In the genomic region with DNA sequence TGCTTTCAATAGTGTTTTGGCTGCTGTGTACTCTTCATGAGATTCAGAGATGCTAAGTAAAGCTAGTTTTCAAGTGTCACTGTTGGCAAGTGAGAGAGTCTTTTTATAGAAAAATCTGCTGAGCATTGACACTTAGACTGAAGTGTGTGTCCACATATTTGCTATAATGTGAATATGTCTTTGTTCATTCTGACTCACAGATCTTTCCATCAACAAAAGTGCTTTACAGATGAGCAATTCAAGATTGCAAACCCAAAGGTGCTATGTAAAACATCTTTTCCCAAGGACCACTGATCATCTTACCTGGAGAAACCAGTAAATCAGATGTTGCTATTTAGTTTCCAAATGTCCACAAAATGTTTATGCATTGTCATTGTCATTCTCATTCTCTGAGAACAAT, we compare ENCODE assay signal across 34 cellular contexts.
DNase-seq lines count a peak whose midpoint lies in the region; ATAC-seq and TF ChIP-seq lines count a peak whose summit lies in the region.
"Had no signal": no experiment of that assay in that cellular context is flagged by ENCODE, and none has a peak within 500 bp of the region (broad histone marks: within the 10 kb centered on the region; RNA-seq: fewer than 3 reads in every experiment).

No MANE protein-coding gene starts in this region.

- TF ChIP-seq CTCF in mammary epithelial cell (conservative IDR thresholded peaks at IDR 0.05 in 1 of 2, IDR thresholded peaks at IDR 0.05 in 1 of 2; ENCODE audit: extremely low read depth in 1 of 2, insufficient read depth in 1 of 2, low read depth in 1 of 2, low read length in 2 of 2) (no peak), breast epithelium (IDR thresholded peaks at IDR 0.05) (no peak), RWPE2 (IDR thresholded peaks at IDR 0.05; ENCODE audit: poor library complexity, severe bottlenecking) (no peak), foreskin keratinocyte (conservative IDR thresholded peaks at IDR 0.05) (no peak)

- H3K27me3 ChIP-seq in mammary epithelial cell (ENCODE audit: insufficient read depth, low read length) (no peaks in the 10 kb centered on the region), breast epithelium (no peaks in the 10 kb centered on the region), RWPE2 (ENCODE audit: insufficient read depth, poor library complexity, severe bottlenecking) (no peaks in the 10 kb centered on the region), foreskin keratinocyte (no peaks in the 10 kb centered on the region)
- H3K27me3 ChIP-seq: adrenal gland, brain microvascular endothelial cell, neural progenitor cell, pancreas, Peyer's patch, upper lobe of left lung had no signal

- H3K4me1 ChIP-seq in mammary epithelial cell (ENCODE audit: insufficient read depth, low read length), result peaks cover 16% of the 10 kb centered on the region
- no peaks in the 10 kb centered on the region for H3K4me1 ChIP-seq in breast epithelium
- peaks cover 13% of the 10 kb centered on the region for H3K4me1 ChIP-seq in RWPE2 (ENCODE audit: insufficient read depth, poor library complexity, severe bottlenecking)
- H3K4me1 ChIP-seq in foreskin keratinocyte, result peaks cover 24% of the 10 kb centered on the region
- H3K4me1 ChIP-seq: adrenal gland, Caco-2, neural progenitor cell, pancreas, Peyer's patch, upper lobe of left lung had no signal

- in situ Hi-C loops in mammary epithelial cell (cut with MboI; ENCODE audit: low sequenced_read_pairs in 2 of 2), result no loop called here

- no peak overlapping the region for H2AFZ ChIP-seq in mammary epithelial cell (ENCODE audit: low read depth, low read length)

- H3K9me3 ChIP-seq in mammary epithelial cell (replicated peaks; ENCODE audit: insufficient read depth, low read length), result no peaks in the 10 kb centered on the region
- H3K9me3 ChIP-seq in breast epithelium, result no peaks in the 10 kb centered on the region
- H3K9me3 ChIP-seq in RWPE2 (ENCODE audit: severe bottlenecking), result no peaks in the 10 kb centered on the region
- no peaks in the 10 kb centered on the region for H3K9me3 ChIP-seq in T-helper 17 cell (ENCODE audit: control insufficient read depth, low read length, poor library complexity, severe bottlenecking)
- H3K9me3 ChIP-seq: adrenal gland, Caco-2, pancreas, Peyer's patch, upper lobe of left lung had no signal

- peak overlapping the region; percentile 20 for H3K4me2 ChIP-seq in mammary epithelial cell (ENCODE audit: insufficient read depth, low read depth, low read length)
- H3K4me2 ChIP-seq: neural progenitor cell had no signal

- H3K36me3 ChIP-seq in mammary epithelial cell (ENCODE audit: insufficient read depth, low read length) (no peaks in the 10 kb centered on the region), breast epithelium (no peaks in the 10 kb centered on the region), RWPE2 (ENCODE audit: low read depth) (no peaks in the 10 kb centered on the region)
- H3K36me3 ChIP-seq: adrenal gland, brain microvascular endothelial cell, neural progenitor cell, pancreas, Peyer's patch, upper lobe of left lung had no signal

- H3K36me3 Mint-ChIP-seq in T-helper 17 cell (ENCODE audit: low read depth), result no peaks in the 10 kb centered on the region
- H3K36me3 Mint-ChIP-seq: activated naive CD4-positive, alpha-beta T cell treated with anti-CD3 and anti-CD28 coated beads, Interleukin-2, amount 10 ng/mL, durations not matched to agents 7 days and 5 days; CD14-positive monocyte; neural progenitor cell; stimulated activated naive B cell treated with anti-CD40 and anti-IgM and Interleukin-4, amounts not matched to agents 10 μg/mL and 1 μg/mL and 100 μg/mL, for 72 hours had no signal

- ATAC-seq in RWPE2 (ENCODE audit: low read depth) (peak; percentile 71), foreskin keratinocyte (peak; percentile 78), T-helper 17 cell (no peak)
- ATAC-seq: activated CD8-positive, alpha-beta T cell treated with anti-CD3 and anti-CD28 coated beads for 36 hours; HepG2; left ventricle myocardium superior; pancreas; stimulated activated naive B cell treated with anti-CD40 and anti-IgM and Interleukin-4, amounts not matched to agents 10 μg/mL and 1 μg/mL and 100 μg/mL, for 72 hours had no signal

- dilution Hi-C loops in mammary epithelial cell (cut with HindIII; ENCODE audit: low sequenced_read_pairs), result no loop called here

- no peak overlapping the region for H3K4me3 Mint-ChIP-seq in T-helper 17 cell
- H3K4me3 Mint-ChIP-seq: activated CD8-positive, alpha-beta T cell treated with anti-CD3 and anti-CD28 coated beads for 36 hours; activated naive CD4-positive, alpha-beta T cell treated with anti-CD3 and anti-CD28 coated beads, Interleukin-2, amount 10 ng/mL, durations not matched to agents 7 days and 5 days; activated T-helper 1 cell treated with anti-CD3 and anti-CD28 coated beads, Interleukin-12 subunit alpha, Interleukin-12 subunit beta, Interleukin-2, Interleukin-4 antibody, amounts not matched to agents 30 ng/mL and 10 ng/mL and 1 ng/mL, durations not matched to agents 14 hours and 24 hours and 36 hours; CD14-positive monocyte; neural progenitor cell; stimulated activated naive B cell treated with anti-CD40 and anti-IgM and Interleukin-4, amounts not matched to agents 10 μg/mL and 1 μg/mL and 100 μg/mL, for 72 hours had no signal

- no peak for TF ChIP-seq POLR2A in breast epithelium (IDR thresholded peaks at IDR 0.05)

- CTCF ChIA-PET in mammary epithelial cell (lab: Charles Lee; ENCODE audit: low non-redundant PET), result no interaction called here

- no peaks in the 10 kb centered on the region for H4K20me1 ChIP-seq in mammary epithelial cell (ENCODE audit: insufficient read depth, low read length)

- intact Hi-C loops in mammary epithelial cell (cut with micrococcal nuclease), result no loop called here
- intact Hi-C loops in breast epithelium (cut with DNase I; ENCODE audit: low total_unique reads), result loop anchor here (10.0 kb wide), 1 partner anchor 1858 kb away; no protein-coding TSS in a partner anchor

- no peaks in the 10 kb centered on the region for H3K79me2 ChIP-seq in mammary epithelial cell (ENCODE audit: insufficient read depth, low read length)

- no peak overlapping the region for H3K4me3 ChIP-seq in mammary epithelial cell (replicated peaks in 1 of 3; ENCODE audit: insufficient read depth in 1 of 3, low read depth in 2 of 3, low read length in 3 of 3)
- H3K4me3 ChIP-seq in breast epithelium, result no peak overlapping the region
- no peak overlapping the region for H3K4me3 ChIP-seq in RWPE2 (ENCODE audit: severe bottlenecking)
- H3K4me3 ChIP-seq: adrenal gland, neural progenitor cell, pancreas, Peyer's patch, skin epidermis, upper lobe of left lung had no signal

- BruUV-seq in mammary epithelial cell (replicated peaks; lab: Mats Ljungman, UMichigan), result no TSS peak

- H3K27ac Mint-ChIP-seq in T-helper 17 cell, result no peak overlapping the region
- H3K27ac Mint-ChIP-seq: activated CD8-positive, alpha-beta T cell treated with anti-CD3 and anti-CD28 coated beads for 36 hours; activated naive CD4-positive, alpha-beta T cell treated with anti-CD3 and anti-CD28 coated beads, Interleukin-2, amount 10 ng/mL, durations not matched to agents 7 days and 5 days; activated T-helper 1 cell treated with anti-CD3 and anti-CD28 coated beads, Interleukin-12 subunit alpha, Interleukin-12 subunit beta, Interleukin-2, Interleukin-4 antibody, amounts not matched to agents 30 ng/mL and 10 ng/mL and 1 ng/mL, durations not matched to agents 14 hours and 24 hours and 36 hours; CD14-positive monocyte; neural progenitor cell; stimulated activated naive B cell treated with anti-CD40 and anti-IgM and Interleukin-4, amounts not matched to agents 10 μg/mL and 1 μg/mL and 100 μg/mL, for 72 hours had no signal

- no peak overlapping the region for H3K27ac ChIP-seq in mammary epithelial cell (ENCODE audit: insufficient read depth, low read depth, low read length)
- H3K27ac ChIP-seq in breast epithelium, result no peak overlapping the region
- H3K27ac ChIP-seq in RWPE2 (ENCODE audit: poor library complexity, severe bottlenecking), result peak overlapping the region; percentile 50
- H3K27ac ChIP-seq in foreskin keratinocyte, result no peak overlapping the region
- H3K27ac ChIP-seq: adrenal gland, brain microvascular endothelial cell, epithelial cell of prostate, neural progenitor cell, pancreas, Peyer's patch, skin epidermis, upper lobe of left lung had no signal

- no peaks in the 10 kb centered on the region for H3K4me1 Mint-ChIP-seq in T-helper 17 cell
- H3K4me1 Mint-ChIP-seq: activated naive CD4-positive, alpha-beta T cell treated with anti-CD3 and anti-CD28 coated beads, Interleukin-2, amount 10 ng/mL, durations not matched to agents 7 days and 5 days; CD14-positive monocyte; neural progenitor cell; stimulated activated naive B cell treated with anti-CD40 and anti-IgM and Interleukin-4, amounts not matched to agents 10 μg/mL and 1 μg/mL and 100 μg/mL, for 72 hours had no signal

- DNase-seq in mammary epithelial cell, result peak; percentile 62
- no peak for DNase-seq in breast epithelium (ENCODE audit: low spot score in 2 of 2)
- no peak for DNase-seq in RWPE2 (ENCODE audit: low spot score)
- peak; percentile 45 to 76 for DNase-seq in foreskin keratinocyte
- DNase-seq in HK-2 (ENCODE audit: unreplicated experiment), result no peak
- no peak for DNase-seq in LoVo (ENCODE audit: low spot score)
- DNase-seq in GOT3 (lab: John Stamatoyannopoulos, UW), result no peak
- no peak for DNase-seq in T-helper 17 cell
- DNase-seq: activated CD8-positive, alpha-beta memory T cell treated with anti-CD3 and anti-CD28 coated beads, Interleukin-2, amount 50 U/mL, for 48 hours; activated CD8-positive, alpha-beta T cell treated with anti-CD3 and anti-CD28 coated beads for 36 hours; activated naive CD4-positive, alpha-beta T cell treated with anti-CD3 and anti-CD28 coated beads, Interleukin-2, amount 10 ng/mL, durations not matched to agents 7 days and 5 days; adrenal gland; brain microvascular endothelial cell; Caco-2; DMS79 treated with DMSO at 0.1 percent for 48 hours; effector CD4-positive, alpha-beta T cell; glutamatergic neuron; left ventricle myocardium superior; NCI-H2029; NCI-H345; NCI-H69; pancreas; Peyer's patch; retina; SIG-M5; stimulated activated naive B cell treated with anti-CD40 and anti-IgM and Interleukin-4, amounts not matched to agents 10 μg/mL and 1 μg/mL and 100 μg/mL, for 72 hours; substantia nigra; upper lobe of left lung had no signal

- no peak overlapping the region for H3K9ac ChIP-seq in mammary epithelial cell (ENCODE audit: insufficient read depth, low read length)
- H3K9ac ChIP-seq: neural progenitor cell had no signal

- no peaks in the 10 kb centered on the region for H3K27me3 Mint-ChIP-seq in T-helper 17 cell
- H3K27me3 Mint-ChIP-seq: activated CD8-positive, alpha-beta T cell treated with anti-CD3 and anti-CD28 coated beads for 36 hours; activated naive CD4-positive, alpha-beta T cell treated with anti-CD3 and anti-CD28 coated beads, Interleukin-2, amount 10 ng/mL, durations not matched to agents 7 days and 5 days; stimulated activated naive B cell treated with anti-CD40 and anti-IgM and Interleukin-4, amounts not matched to agents 10 μg/mL and 1 μg/mL and 100 μg/mL, for 72 hours had no signal

Comparison
In these comparisons a context has a peak if more than half of its experiments do, and no peak if none do; other contexts are left out.
1. DNase-seq: peak in mammary epithelial cell (single experiment) and foreskin keratinocyte (2 of 2); none in breast epithelium (0 of 2), RWPE2 (single experiment), HK-2 (single experiment), LoVo (single experiment), GOT3 (single experiment) and T-helper 17 cell (0 of 3).